Comparison of ENCODE assay signal across 25 cellular contexts in genomic region chr1:235287208-235287882, GRCh38. TPM values are rescaled to one million over a fixed set of nuclear protein-coding genes. Genes with fewer than 3 reads are reported as not detected.
DNase-seq lines count a peak whose midpoint lies in the region; ATAC-seq and TF ChIP-seq lines count a peak whose summit lies in the region.
"Had no signal": no experiment of that assay in that cellular context is flagged by ENCODE, and none has a peak within 500 bp of the region (broad histone marks: within the 10 kb centered on the region; RNA-seq: fewer than 3 reads in every experiment).

No MANE protein-coding gene starts in this region.

- peaks cover 34% of the 10 kb centered on the region for H3K4me1 ChIP-seq in DND-41 (ENCODE audit: insufficient read depth, low read length)
- H3K4me1 ChIP-seq: SJSA1 had no signal

- H3K27ac ChIP-seq in CD4-positive, alpha-beta T cell (ENCODE audit: low read depth, low read length), result no peak overlapping the region
- 0 out of 2 replicates have a peak overlapping the region, but pooled peaks have one; percentile 13 for H3K27ac ChIP-seq in DND-41 (ENCODE audit: low read length)
- H3K27ac ChIP-seq: brain microvascular endothelial cell, pancreas, SJSA1, tibial artery had no signal

- DNase-seq in CD4-positive, alpha-beta T cell, result no peak
- DNase-seq in DND-41 (no peak), T-helper 17 cell (no peak), naive B cell (no peak), middle frontal gyrus (ENCODE audit: extremely low spot score, low spot score) (no peak), NOMO-1 treated with DMSO at 0.1 percent for 48 hours (lab: John Stamatoyannopoulos, UW; ENCODE audit: unreplicated experiment) (no peak), EL (no peak)
- DNase-seq: activated CD4-positive, alpha-beta T cell treated with anti-CD3 and anti-CD28 coated beads for 4 hours; activated effector memory CD4-positive, alpha-beta T cell treated with Interleukin-2 at 50 U/mL for 16 hours; adrenal gland; brain microvascular endothelial cell; DMS153; head of caudate nucleus; left cardiac atrium; MG63; NCI-H1417 treated with DMSO at 0.1 percent for 48 hours; NCI-H2171; NCI-H524; pancreas; right cardiac atrium; stimulated activated CD4-positive, alpha-beta T cell treated with anti-CD3 and anti-CD28 coated beads, Interleukin-4, amount 100 ng/mL, for 24 hours; tibial artery had no signal

- no peaks in the 10 kb centered on the region for H3K27me3 ChIP-seq in CD4-positive, alpha-beta T cell (ENCODE audit: control insufficient read depth, insufficient read depth, low read length)
- H3K27me3 ChIP-seq in DND-41 (ENCODE audit: insufficient read depth, low read length, poor library complexity), result no peaks in the 10 kb centered on the region
- H3K27me3 ChIP-seq: adrenal gland, brain microvascular endothelial cell, MG63, pancreas, SJSA1, tibial artery had no signal

- TF ChIP-seq CTCF in CD4-positive, alpha-beta T cell (IDR thresholded peaks at IDR 0.05), result no peak
- no peak for TF ChIP-seq CTCF in DND-41 (IDR thresholded peaks at IDR 0.05; ENCODE audit: borderline replicate concordance, extremely low read depth, low read length, poor library complexity, severe bottlenecking)

- H3K36me3 Mint-ChIP-seq in CD4-positive, alpha-beta T cell (ENCODE audit: low read depth), result peaks cover 14% of the 10 kb centered on the region
- H3K36me3 Mint-ChIP-seq in T-helper 17 cell (ENCODE audit: low read depth) (no peaks in the 10 kb centered on the region), naive B cell (no peaks in the 10 kb centered on the region)

- no peaks in the 10 kb centered on the region for H3K9me3 ChIP-seq in CD4-positive, alpha-beta T cell (ENCODE audit: control insufficient read depth, low read length)
- H3K9me3 ChIP-seq in DND-41 (ENCODE audit: insufficient read depth, low read length, severe bottlenecking) (no peaks in the 10 kb centered on the region), T-helper 17 cell (ENCODE audit: control insufficient read depth, low read length, poor library complexity, severe bottlenecking) (no peaks in the 10 kb centered on the region)
- H3K9me3 ChIP-seq: adrenal gland, MG63, pancreas, SJSA1, tibial artery had no signal

- CTCF ChIA-PET in CD4-positive, alpha-beta T cell (lab: Charles Lee), result no interaction called here

- no peak overlapping the region for H3K4me3 Mint-ChIP-seq in CD4-positive, alpha-beta T cell
- H3K4me3 Mint-ChIP-seq in T-helper 17 cell (no peak overlapping the region), naive B cell (peak overlapping the region in 3 of 8 donors; percentile 12 to 26 (median 14))
- H3K4me3 Mint-ChIP-seq: stimulated activated naive CD8-positive, alpha-beta T cell treated with anti-CD3 and anti-CD28 coated beads, Interleukin-15, Interleukin-2, amounts not matched to agents 100 ng/mL and 50 ng/mL, for 24 hours had no signal

- H3K36me3 ChIP-seq in DND-41 (ENCODE audit: insufficient read depth, low read length), result no peaks in the 10 kb centered on the region
- H3K36me3 ChIP-seq: adrenal gland, brain microvascular endothelial cell, MG63, pancreas, SJSA1, tibial artery had no signal

- H3K27me3 Mint-ChIP-seq in CD4-positive, alpha-beta T cell, result no peaks in the 10 kb centered on the region
- H3K27me3 Mint-ChIP-seq in T-helper 17 cell, result no peaks in the 10 kb centered on the region
- no peaks in the 10 kb centered on the region for H3K27me3 Mint-ChIP-seq in naive B cell
- H3K27me3 Mint-ChIP-seq: stimulated activated naive CD8-positive, alpha-beta T cell treated with anti-CD3 and anti-CD28 coated beads, Interleukin-15, Interleukin-2, amounts not matched to agents 100 ng/mL and 50 ng/mL, for 24 hours had no signal

- intact Hi-C loops in CD4-positive, alpha-beta T cell (cut with DNase I, micrococcal nuclease), result loop anchor here (2.0 to 5.0 kb wide), 2 partner anchors 15 to 35 kb away; no protein-coding TSS in a partner anchor

- no peak for ATAC-seq in CD4-positive, alpha-beta T cell (ENCODE audit: poor library complexity)
- ATAC-seq in DND-41 (ENCODE audit: insufficient read depth, low read depth), result no peak
- no peak for ATAC-seq in T-helper 17 cell
- ATAC-seq in naive B cell (ENCODE audit: low read depth in 2 of 2), result no peak
- ATAC-seq: K562, left cardiac atrium, pancreas, right cardiac atrium had no signal

- H3K79me2 ChIP-seq in DND-41 (ENCODE audit: insufficient read depth, low read length), result peaks cover 98% of the 10 kb centered on the region

- peaks cover 79% of the 10 kb centered on the region for H3K4me1 Mint-ChIP-seq in CD4-positive, alpha-beta T cell (ENCODE audit: low read depth)
- H3K4me1 Mint-ChIP-seq in T-helper 17 cell (peaks cover 50% of the 10 kb centered on the region), naive B cell (peaks cover 41 to 83% (median 51%) of the 10 kb centered on the region in 3 donors)

- no peak overlapping the region for H2AFZ ChIP-seq in DND-41 (ENCODE audit: low read depth, low read length)

- no peak overlapping the region for H3K4me3 ChIP-seq in DND-41 (ENCODE audit: low read depth in 1 of 2, low read length in 2 of 2)
- H3K4me3 ChIP-seq: adrenal gland, K562, MG63, pancreas, SJSA1, tibial artery had no signal

- peak overlapping the region; percentile 68 for H3K27ac Mint-ChIP-seq in CD4-positive, alpha-beta T cell
- H3K27ac Mint-ChIP-seq in T-helper 17 cell, result peak overlapping the region; percentile 74
- H3K27ac Mint-ChIP-seq in naive B cell, result peak overlapping the region in 5 of 6 donors; percentile 5 to 54 (median 27)

- no peak overlapping the region for H3K4me2 ChIP-seq in DND-41 (ENCODE audit: insufficient read depth, low read length)

- no peaks in the 10 kb centered on the region for H3K9me3 Mint-ChIP-seq in CD4-positive, alpha-beta T cell
- H3K9me3 Mint-ChIP-seq in naive B cell, result no peaks in the 10 kb centered on the region
- H3K9me3 Mint-ChIP-seq: stimulated activated naive CD8-positive, alpha-beta T cell treated with anti-CD3 and anti-CD28 coated beads, Interleukin-15, Interleukin-2, amounts not matched to agents 100 ng/mL and 50 ng/mL, for 24 hours had no signal

- H3K9ac ChIP-seq in DND-41 (ENCODE audit: low read depth, low read length), result no peak overlapping the region

- POLR2A ChIA-PET in CD4-positive, alpha-beta T cell (lab: Charles Lee), result no interaction called here

- H4K20me1 ChIP-seq in DND-41 (ENCODE audit: insufficient read depth, low read length), result peaks cover 58% of the 10 kb centered on the region

RNA-seq across cellular contexts. Expression of gene ARID4B, which starts 40.6 kb away (rescaled TPM):
- total RNA-seq in CD4-positive, alpha-beta T cell, result 100 to 1,000 TPM; 127 to 130 TPM
- 100 to 1,000 TPM; 163 to 182 TPM for total RNA-seq in T-helper 17 cell
- polyA plus RNA-seq in naive B cell (ENCODE audit: low read depth in 6 of 6), result 100 to 1,000 TPM in 1 of 6 donors, 10 to 100 TPM in 5; 22.5 to 100 (median 59.7) TPM

RNA-seq across cellular contexts. Expression of gene GGPS1, which starts 41.0 kb away (rescaled TPM):
- total RNA-seq in CD4-positive, alpha-beta T cell, result 10 to 100 TPM; 20.6 to 20.9 TPM
- total RNA-seq in T-helper 17 cell, result 10 to 100 TPM; 28.0 to 28.2 TPM
- polyA plus RNA-seq in naive B cell (ENCODE audit: low read depth in 6 of 6), result 10 to 100 TPM; 36.2 to 72.9 (median 64.0) TPM
